29 cellular contexts compared by ENCODE assay signal in genomic region chr22:28175730-28176492, GRCh38.
"Had no signal": no experiment of that assay in that cellular context is flagged by ENCODE, and none has a peak within 500 bp of the region (broad histone marks: within the 10 kb centered on the region; RNA-seq: fewer than 3 reads in every experiment).

No MANE protein-coding gene starts in this region.

- H3K4me1 ChIP-seq: prostate gland, thyroid gland had no signal

- DNase-seq: cerebellar nuclear complex; effector CD8-positive, alpha-beta T cell; endodermal cell; erythroblast; esophagus squamous epithelium; hypothalamus; immature natural killer cell; islet precursor cell; left ventricle myocardium superior; lower lobe of right lung; natural killer cell; stimulated activated CD4-positive, alpha-beta T cell treated with anti-CD3 and anti-CD28 coated beads, Interleukin-12 subunit alpha, Interleukin-12 subunit beta, amount 100 ng/mL, for 4 hours; stimulated activated CD4-positive, alpha-beta T cell treated with anti-CD3 and anti-CD28 coated beads, Interleukin-1b, Interleukin-23, amount 100 ng/mL, for 48 hours; stimulated activated CD4-positive, alpha-beta T cell treated with anti-CD3 and anti-CD28 coated beads, Interleukin-4, amount 100 ng/mL, for 1 hour; stimulated activated CD8-positive, alpha-beta memory T cell treated with anti-CD3 and anti-CD28 coated beads, Interleukin-4, amount 100 ng/mL, for 48 hours; stimulated activated naive CD4-positive, alpha-beta T cell; stimulated activated naive CD8-positive, alpha-beta T cell treated with anti-CD3 and anti-CD28 coated beads, Interleukin-15, amount 100 ng/mL, for 72 hours; thyroid gland; trophoblast cell had no signal

- H3K27ac ChIP-seq: esophagus squamous epithelium, lower lobe of right lung, neutrophil, prostate gland, right atrium auricular region, thyroid gland had no signal

- FAIRE-seq: colon, frontal cortex had no signal

- H3K9me3 ChIP-seq: esophagus squamous epithelium, lower lobe of right lung, neutrophil, prostate gland, thyroid gland had no signal

- H3K4me3 Mint-ChIP-seq: dendritic cell treated with granulocyte-macrophage colony-stimulating factor and Interleukin-4, amounts not matched to agents 40 ng/mL and 50 ng/mL, for 4 days; endodermal cell; immature natural killer cell; memory B cell; natural killer cell; neural crest cell; stimulated activated naive CD8-positive, alpha-beta T cell treated with anti-CD3 and anti-CD28 coated beads, Interleukin-15, amount 100 ng/mL, for 72 hours had no signal

- H3K4me2 ChIP-seq: smooth muscle cell had no signal

- H3K4me1 Mint-ChIP-seq: endodermal cell; immature natural killer cell; memory B cell; natural killer cell; stimulated activated naive CD8-positive, alpha-beta T cell treated with anti-CD3 and anti-CD28 coated beads, Interleukin-15, amount 100 ng/mL, for 72 hours had no signal

- H3K27ac Mint-ChIP-seq: dendritic cell treated with granulocyte-macrophage colony-stimulating factor and Interleukin-4, amounts not matched to agents 40 ng/mL and 50 ng/mL, for 4 days; endodermal cell; immature natural killer cell; memory B cell; natural killer cell; stimulated activated naive CD8-positive, alpha-beta T cell treated with anti-CD3 and anti-CD28 coated beads, Interleukin-15, amount 100 ng/mL, for 72 hours had no signal

- H3K27me3 ChIP-seq: esophagus squamous epithelium, neutrophil, right atrium auricular region, thyroid gland had no signal

- H3K4me3 ChIP-seq: esophagus squamous epithelium, lower lobe of right lung, prostate gland, right atrium auricular region, smooth muscle cell, thyroid gland had no signal

- H3K36me3 ChIP-seq: esophagus squamous epithelium, lower lobe of right lung, neutrophil, prostate gland, right atrium auricular region, thyroid gland had no signal

- ATAC-seq: left ventricle myocardium superior; lower lobe of right lung; natural killer cell; sciatic nerve; stimulated activated naive CD8-positive, alpha-beta T cell treated with anti-CD3 and anti-CD28 coated beads, Interleukin-15, amount 100 ng/mL, for 72 hours had no signal

- H3K27me3 Mint-ChIP-seq: dendritic cell treated with granulocyte-macrophage colony-stimulating factor and Interleukin-4, amounts not matched to agents 40 ng/mL and 50 ng/mL, for 4 days; memory B cell; stimulated activated naive CD8-positive, alpha-beta T cell treated with anti-CD3 and anti-CD28 coated beads, Interleukin-15, amount 100 ng/mL, for 72 hours had no signal

- H3K9me3 Mint-ChIP-seq: dendritic cell treated with granulocyte-macrophage colony-stimulating factor and Interleukin-4, amounts not matched to agents 40 ng/mL and 50 ng/mL, for 4 days; endodermal cell; memory B cell; natural killer cell; stimulated activated naive CD8-positive, alpha-beta T cell treated with anti-CD3 and anti-CD28 coated beads, Interleukin-15, amount 100 ng/mL, for 72 hours had no signal

- H3K36me3 Mint-ChIP-seq: immature natural killer cell, memory B cell, natural killer cell had no signal
